10 cellular contexts compared by ENCODE assay signal in the genomic region with DNA sequence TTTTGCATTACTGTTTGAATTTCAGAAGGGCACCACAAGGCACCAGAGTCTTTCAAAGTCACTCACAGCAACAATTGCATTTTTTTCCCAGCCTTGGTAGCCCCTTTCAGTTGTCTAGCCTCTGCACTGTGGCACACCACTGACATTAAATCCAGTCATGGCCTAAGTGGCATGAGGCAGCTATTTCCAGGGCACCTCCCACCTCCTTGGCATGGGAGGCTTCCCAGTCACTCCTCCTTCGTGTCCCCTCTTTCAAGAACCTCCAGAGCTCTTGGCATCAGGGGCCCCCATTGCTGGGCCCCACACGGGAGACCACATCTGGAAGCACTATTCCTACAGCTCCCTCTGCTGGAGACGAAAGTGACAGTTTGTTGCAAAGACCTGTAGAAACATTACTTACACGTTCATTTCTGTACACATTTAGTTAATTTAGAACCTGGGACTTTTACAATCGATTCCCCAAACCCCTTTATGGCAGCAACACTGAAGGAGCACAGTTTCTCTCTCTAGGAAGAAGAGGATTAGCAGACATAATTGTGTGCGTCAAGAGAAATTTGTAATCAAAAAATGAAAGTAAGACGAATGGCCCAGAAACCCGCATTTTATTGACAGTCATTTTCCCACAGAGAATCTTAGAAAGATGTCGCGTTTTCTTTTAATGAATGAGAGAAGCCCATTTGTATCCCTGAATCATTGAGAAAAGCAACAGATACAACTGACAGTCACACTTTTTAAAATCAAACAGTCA. TPM values are rescaled to one million over a fixed set of nuclear protein-coding genes. Genes with fewer than 3 reads are reported as not detected.
A peak's percentile ranks its signal among the peaks of the same experiment; 100 is the strongest.
DNase-seq lines count a peak whose midpoint lies in the region; ATAC-seq, FAIRE-seq and TF ChIP-seq lines count a peak whose summit lies in the region.
"Had no signal": no experiment of that assay in that cellular context is flagged by ENCODE, and none has a peak within 500 bp of the region (broad histone marks: within the 10 kb centered on the region; RNA-seq: fewer than 3 reads in every experiment).

No MANE protein-coding gene starts in this region.

- TF ChIP-seq CTCF in LNCaP clone FGC (IDR thresholded peaks at IDR 0.05; ENCODE audit: control insufficient read depth, extremely low read depth, insufficient read depth): peak; percentile 51

- H3K4me1 Mint-ChIP-seq in naive thymus-derived CD8-positive, alpha-beta T cell: peaks cover 21 to 46% (median 23%) of the 10 kb centered on the region in 4 donors

- peaks cover 1 to 12% (median 7%) of the 10 kb centered on the region in 5 donors for H3K27me3 Mint-ChIP-seq in naive thymus-derived CD8-positive, alpha-beta T cell

- FAIRE-seq in RCC 7860 (lab: Jason Lieb, UNC): no peak
- FAIRE-seq: TTC549 had no signal

- ATAC-seq in naive thymus-derived CD8-positive, alpha-beta T cell: peak; percentile 14 to 39

- H3K4me3 ChIP-seq in LNCaP clone FGC (ENCODE audit: low read depth, low read length): no peak overlapping the region

- peak overlapping the region in 3 of 10 donors; percentile 22 to 74 (median 31) for H3K27ac Mint-ChIP-seq in naive thymus-derived CD8-positive, alpha-beta T cell

- H3K36me3 Mint-ChIP-seq in naive thymus-derived CD8-positive, alpha-beta T cell: peaks cover 0 to 60% (median 10%) of the 10 kb centered on the region in 3 donors

- POLR2A ChIA-PET in naive thymus-derived CD8-positive, alpha-beta T cell (lab: Charles Lee): no interaction called here

- no peaks in the 10 kb centered on the region for H3K9me3 Mint-ChIP-seq in naive thymus-derived CD8-positive, alpha-beta T cell

- H3K4me3 Mint-ChIP-seq in naive thymus-derived CD8-positive, alpha-beta T cell: no peak overlapping the region

- peak; percentile 50 for DNase-seq in NCI-H2196 (lab: John Stamatoyannopoulos, UW; ENCODE audit: unreplicated experiment)
- DNase-seq in NCI-H2196 treated with DMSO at 0.1 percent for 48 hours (lab: John Stamatoyannopoulos, UW; ENCODE audit: unreplicated experiment): no peak
- DNase-seq in LNCaP clone FGC (ENCODE audit: low read depth): no peak
- DNase-seq in astrocyte of the hippocampus (ENCODE audit: low read depth, low spot score): peak; percentile 52
- no peak for DNase-seq in naive thymus-derived CD8-positive, alpha-beta T cell
- no peak for DNase-seq in hepatic stellate cell (ENCODE audit: low spot score)
- DNase-seq in RCC 7860 (ENCODE audit: low spot score): no peak
- no peak for DNase-seq in HuH-7 (ENCODE audit: low spot score)

RNA-seq across cellular contexts. Expression of a gene that starts 5.7 kb away (rescaled TPM):
- total RNA-seq in naive thymus-derived CD8-positive, alpha-beta T cell: under 1 TPM; 0.10 to 0.14 TPM
- under 1 TPM in 1 of 3 donors, not detected in 2; 0.06 TPM for polyA plus RNA-seq in naive thymus-derived CD8-positive, alpha-beta T cell

RNA-seq across cellular contexts. Expression of a gene that starts 13.6 kb away (rescaled TPM):
- total RNA-seq in naive thymus-derived CD8-positive, alpha-beta T cell: 100 to 1,000 TPM; 577 to 597 TPM
- polyA plus RNA-seq in naive thymus-derived CD8-positive, alpha-beta T cell: 100 to 1,000 TPM; 291 to 370 (median 306) TPM

RNA-seq across cellular contexts. Expression of a gene that starts 20.1 kb away (rescaled TPM):
- total RNA-seq in naive thymus-derived CD8-positive, alpha-beta T cell: under 1 TPM; 0.36 to 0.47 TPM
- polyA plus RNA-seq in naive thymus-derived CD8-positive, alpha-beta T cell: not detected

RNA-seq across cellular contexts. Expression of a gene that starts 50.0 kb away (rescaled TPM):
- total RNA-seq in naive thymus-derived CD8-positive, alpha-beta T cell: 10 to 100 TPM; 12.9 to 16.3 TPM
- polyA plus RNA-seq in naive thymus-derived CD8-positive, alpha-beta T cell: 10 to 100 TPM; 13.0 to 15.6 (median 14.1) TPM

RNA-seq across cellular contexts. Expression of a gene that starts 58.2 kb away (rescaled TPM):
- not detected for total RNA-seq in naive thymus-derived CD8-positive, alpha-beta T cell
- polyA plus RNA-seq in naive thymus-derived CD8-positive, alpha-beta T cell: not detected
- total RNA-seq: mononuclear cell had no signal

Comparison
In these comparisons a context has a peak if more than half of its experiments do, and no peak if none do; other contexts are left out.
1. DNase-seq: peak in NCI-H2196 (single experiment) and astrocyte of the hippocampus (single experiment); none in NCI-H2196 treated with DMSO at 0.1 percent for 48 hours (single experiment), LNCaP clone FGC (single experiment), naive thymus-derived CD8-positive, alpha-beta T cell (0 of 10), hepatic stellate cell (single experiment), RCC 7860 (single experiment) and HuH-7 (single experiment).